ENCODE assay signal across 8 cellular contexts in the genomic region with DNA sequence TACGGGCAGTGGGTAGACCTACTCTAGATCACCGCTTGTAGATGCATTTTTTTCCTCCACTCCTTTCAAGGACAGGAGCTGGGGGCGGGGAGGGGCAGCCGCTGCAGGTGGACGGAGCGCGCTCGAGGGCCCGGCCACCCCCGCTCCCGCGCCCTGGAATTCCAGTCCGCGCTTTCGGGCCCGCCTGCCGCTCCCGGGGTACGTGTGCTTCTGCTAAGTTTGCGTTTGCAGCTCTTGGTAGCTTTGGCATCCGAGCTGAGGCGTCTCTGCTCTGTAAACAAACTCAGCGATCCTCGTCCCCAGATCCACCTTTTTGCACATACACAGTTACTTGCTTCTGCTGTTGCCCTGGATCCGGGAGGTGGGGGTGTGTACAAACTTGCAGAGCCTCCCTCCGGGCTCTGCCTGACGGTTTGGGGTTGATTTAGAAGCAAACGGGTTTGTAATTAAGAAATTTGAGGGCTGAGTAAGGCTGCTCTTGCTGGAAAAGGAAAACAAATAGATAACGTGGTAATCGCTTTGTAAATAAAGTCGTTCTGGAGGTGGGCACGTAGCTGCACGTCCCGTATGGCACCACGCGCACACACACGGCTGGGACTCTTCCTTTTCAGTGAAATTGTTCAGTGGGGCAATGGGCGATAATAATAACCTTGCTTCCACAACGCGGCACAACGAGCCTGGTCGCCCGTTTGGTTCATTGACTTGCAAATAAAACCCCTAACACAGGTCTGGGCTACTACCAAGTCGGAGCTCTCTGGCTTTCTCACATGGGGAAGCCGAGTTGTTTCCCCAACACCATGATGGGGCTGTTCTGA. TPM values are rescaled to one million over a fixed set of nuclear protein-coding genes. Genes with fewer than 3 reads are reported as not detected.
DNase-seq lines count a peak whose midpoint lies in the region; ATAC-seq and TF ChIP-seq lines count a peak whose summit lies in the region.

No MANE protein-coding gene starts in this region.

- DNase-seq in NCI-H69 (lab: John Stamatoyannopoulos, UW) (peak; percentile 99), dermis blood vessel endothelial cell (peak; percentile 97), right lobe of liver (peak; percentile 89 to 96 (median 95))
- peak; percentile 76 for DNase-seq in activated CD4-positive, alpha-beta T cell treated with anti-CD3 and anti-CD28 coated beads, Interleukin-2, amount 50 U/mL, for 1 hour
- peak; percentile 85 for DNase-seq in stimulated activated CD4-positive, alpha-beta T cell treated with anti-CD3 and anti-CD28 coated beads, Interleukin-4, amount 100 ng/mL, for 24 hours

- H3K27ac ChIP-seq in BLaER1 treated with 17β-estradiol and CSF1 and Interleukin-3, amounts not matched to agents 10 nM and 100 nM = peak overlapping the region; percentile 93 to 97 (median 95)
- peak overlapping the region; percentile 88 to 97 (median 94) for H3K27ac ChIP-seq in right lobe of liver

- intact Hi-C loops in right lobe of liver (cut with DNase I) = loop anchor here (10.0 kb wide), 2 partner anchors 309 to 459 kb away; no protein-coding TSS in a partner anchor

- peak overlapping the region; percentile 81 to 95 (median 89) for H3K4me2 ChIP-seq in BLaER1 treated with 17β-estradiol and CSF1 and Interleukin-3, amounts not matched to agents 10 nM and 100 nM

- peak overlapping the region; percentile 90 to 97 (median 94) for H3K9ac ChIP-seq in BLaER1 treated with 17β-estradiol and CSF1 and Interleukin-3, amounts not matched to agents 10 nM and 100 nM

- no peaks in the 10 kb centered on the region for H3K27me3 ChIP-seq in BLaER1 treated with 17β-estradiol and CSF1 and Interleukin-3, amounts not matched to agents 10 nM and 100 nM
- no peaks in the 10 kb centered on the region for H3K27me3 ChIP-seq in right lobe of liver

- WGBS in right lobe of liver (ENCODE audit: insufficient coverage, low coverage, low lambda C conversion rate, missing lambda C conversion rate) = 1% methylated on average over 33 of the region's 45 CpGs

- peak in 2 of 4 donors; percentile 6 to 11 for TF ChIP-seq CTCF in right lobe of liver (IDR thresholded peaks at IDR 0.05)

- ATAC-seq in GM19351 (IDR thresholded peaks at IDR 0.05; ENCODE audit: unreplicated experiment) (peak; percentile 52), HG03520 (IDR thresholded peaks at IDR 0.05; ENCODE audit: unreplicated experiment) (peak; percentile 50), right lobe of liver (peak; percentile 64 to 81 (median 73))

- H3K4me1 ChIP-seq in BLaER1 treated with 17β-estradiol and CSF1 and Interleukin-3, amounts not matched to agents 10 nM and 100 nM = peaks cover 27 to 31% (median 29%) of the 10 kb centered on the region in 10 experiments
- H3K4me1 ChIP-seq in right lobe of liver = peaks cover 0 to 37% (median 5%) of the 10 kb centered on the region in 4 donors

- H3K4me3 ChIP-seq in BLaER1 treated with 17β-estradiol and CSF1 and Interleukin-3, amounts not matched to agents 10 nM and 100 nM = peak overlapping the region; percentile 78 to 98 (median 88)
- H3K4me3 ChIP-seq in right lobe of liver = peak overlapping the region; percentile 71 to 73 (median 71)

- TF ChIP-seq POLR2A in right lobe of liver (IDR thresholded peaks at IDR 0.05) = peak; percentile 63

- H3K9me3 ChIP-seq in BLaER1 treated with 17β-estradiol and CSF1 and Interleukin-3, amounts not matched to agents 10 nM and 100 nM (replicated peaks in 1 of 11) = 0 out of 22 replicates have a peak, but pooled peaks cover 0 to 2% (median 0%) of the 10 kb centered on the region in 11 experiments
- no peaks in the 10 kb centered on the region for H3K9me3 ChIP-seq in right lobe of liver

- peaks cover 0 to 24% (median 7%) of the 10 kb centered on the region in 11 experiments; a peak in 9 of 22 replicates for H3K36me3 ChIP-seq in BLaER1 treated with 17β-estradiol and CSF1 and Interleukin-3, amounts not matched to agents 10 nM and 100 nM
- peaks cover 0 to 22% (median 0%) of the 10 kb centered on the region in 4 donors for H3K36me3 ChIP-seq in right lobe of liver

- peaks cover 15 to 37% (median 31%) of the 10 kb centered on the region in 11 experiments; a peak in 18 of 22 replicates for H4K20me1 ChIP-seq in BLaER1 treated with 17β-estradiol and CSF1 and Interleukin-3, amounts not matched to agents 10 nM and 100 nM

RNA-seq across cellular contexts. Expression of a gene that starts 1.0 kb away (rescaled TPM):
- total RNA-seq in dermis blood vessel endothelial cell (28.8 and 50.0 TPM in 2 replicates), right lobe of liver (100 to 1,000 TPM in 4 of 6 experiments, 10 to 100 TPM in 2; 76.6 to 373 (median 126) TPM)

Comparison
In these comparisons a context has a peak if more than half of its experiments do, and no peak if none do; other contexts are left out.
1. Peak in every context shown above with its lines: DNase-seq, ATAC-seq, H3K4me3 ChIP-seq and H3K27ac ChIP-seq.